ENCODE assay signal across 12 cellular contexts in the genomic region with DNA sequence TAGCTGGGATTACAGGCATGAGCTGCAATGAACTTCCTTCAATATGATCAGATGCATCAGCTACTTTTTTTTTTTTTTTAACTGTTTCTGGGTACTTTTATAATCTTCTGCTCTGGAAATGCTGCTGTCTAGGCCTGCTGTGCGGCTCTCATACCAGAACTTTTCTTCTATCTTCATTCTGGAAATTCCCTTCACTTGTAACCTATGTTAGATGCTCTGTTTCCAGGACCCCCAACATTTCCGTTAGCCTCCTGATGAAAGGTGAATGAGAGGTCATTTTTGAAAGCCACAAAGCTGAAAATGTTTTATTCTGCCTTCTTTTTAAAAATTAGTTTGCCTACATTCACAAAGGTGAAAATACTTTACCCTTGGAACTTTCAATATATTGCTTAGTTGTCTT. TPM values are rescaled to one million over a fixed set of nuclear protein-coding genes. Genes with fewer than 3 reads are reported as not detected.
DNase-seq lines count a peak whose midpoint lies in the region; ATAC-seq, FAIRE-seq and TF ChIP-seq lines count a peak whose summit lies in the region.
"Had no signal": no experiment of that assay in that cellular context is flagged by ENCODE, and none has a peak within 500 bp of the region (broad histone marks: within the 10 kb centered on the region; RNA-seq: fewer than 3 reads in every experiment).

No MANE protein-coding gene starts in this region.

- no peak for TF ChIP-seq POLR2A in IMR-90 (IDR thresholded peaks at IDR 0.05; ENCODE audit: low read depth, low read length)

- H3K36me3 ChIP-seq in IMR-90 (ENCODE audit: control insufficient read depth, insufficient read depth, low read length) (no peaks in the 10 kb centered on the region), pancreas (no peaks in the 10 kb centered on the region)
- H3K36me3 ChIP-seq in naive thymus-derived CD4-positive, alpha-beta T cell (ENCODE audit: control insufficient read depth in 2 of 3, insufficient read depth in 3 of 3, low read length in 3 of 3) = no peaks in the 10 kb centered on the region
- H3K36me3 ChIP-seq: HAP-1 had no signal

- H3K4me1 Mint-ChIP-seq in naive thymus-derived CD4-positive, alpha-beta T cell = peaks cover 39 to 98% (median 64%) of the 10 kb centered on the region in 7 donors

- H2AK9ac ChIP-seq in IMR-90 (replicated peaks; ENCODE audit: low read depth, low read length, poor library complexity) = no peak overlapping the region

- H3K79me1 ChIP-seq in IMR-90 (ENCODE audit: low read depth in 1 of 2, low read length in 2 of 2) = peaks cover 4 to 20% of the 10 kb centered on the region in 2 experiments; a peak in 3 of 4 replicates

- H3K4me3 Mint-ChIP-seq in naive thymus-derived CD4-positive, alpha-beta T cell = peak overlapping the region in 9 of 10 donors; percentile 2 to 59 (median 24)

- no peak for FAIRE-seq in pancreas (lab: Jason Lieb, UNC)

- no peak overlapping the region for H3K18ac ChIP-seq in IMR-90 (ENCODE audit: low read depth, low read length)

- H3K36me3 Mint-ChIP-seq in naive thymus-derived CD4-positive, alpha-beta T cell = peaks cover 0 to 11% (median 5%) of the 10 kb centered on the region in 5 donors

- no peaks in the 10 kb centered on the region for H3K27me3 Mint-ChIP-seq in naive thymus-derived CD4-positive, alpha-beta T cell

- H4K5ac ChIP-seq in IMR-90 (ENCODE audit: low read depth, low read length) = no peak overlapping the region

- POLR2A ChIA-PET in IMR-90 (lab: Charles Lee; ENCODE audit: unreplicated experiment) = interaction anchor here (0.6 kb wide), 1 partner anchor 571 kb away, joined by 3 read pairs; no protein-coding TSS in a partner anchor
- POLR2A ChIA-PET in naive thymus-derived CD4-positive, alpha-beta T cell (lab: Charles Lee) = no interaction called here

- H3K27me3 ChIP-seq in IMR-90 (ENCODE audit: control insufficient read depth, insufficient read depth, low read length) (no peaks in the 10 kb centered on the region), pancreas (no peaks in the 10 kb centered on the region)
- H3K27me3 ChIP-seq in naive thymus-derived CD4-positive, alpha-beta T cell (ENCODE audit: control insufficient read depth in 2 of 2, insufficient read depth in 2 of 2, low read length in 2 of 2) = no peaks in the 10 kb centered on the region
- H3K27me3 ChIP-seq: SJSA1 had no signal

- no peak overlapping the region for H3K9ac ChIP-seq in IMR-90 (ENCODE audit: low read depth, low read length)

- TF ChIP-seq CTCF in IMR-90 (conservative IDR thresholded peaks at IDR 0.05; ENCODE audit: low read depth, low read length) (no peak), pancreas (IDR thresholded peaks at IDR 0.05) (no peak)

- CTCF ChIA-PET in IMR-90 (lab: Yijun Ruan, JAX) = interaction anchor here (0.6 to 1.6 kb wide), 2 partner anchors 100 to 286 kb away, joined by 4 to 8 read pairs; no protein-coding TSS in a partner anchor
- CTCF ChIA-PET in naive thymus-derived CD4-positive, alpha-beta T cell (lab: Charles Lee) = interaction anchor here (0.7 to 1.2 kb wide), 3 partner anchors 12 to 285 kb away, joined by 4 to 5 read pairs (median 4); no protein-coding TSS in a partner anchor

- no peak overlapping the region for H4K91ac ChIP-seq in IMR-90 (ENCODE audit: insufficient read depth, low read depth, low read length)

- no peak overlapping the region for H3K56ac ChIP-seq in IMR-90 (ENCODE audit: extremely low read depth, insufficient read depth, low read length)

- H2BK15ac ChIP-seq in IMR-90 (ENCODE audit: low read depth, low read length) = no peak overlapping the region

- no peak overlapping the region for H3K4ac ChIP-seq in IMR-90 (ENCODE audit: low read depth, low read length)

- H4K20me1 ChIP-seq in IMR-90 (ENCODE audit: insufficient read depth, low read length) = peaks cover 81% of the 10 kb centered on the region

- H2AFZ ChIP-seq in IMR-90 (replicated peaks; ENCODE audit: low read length, poor library complexity) = no peak overlapping the region

- peak overlapping the region in 7 of 9 donors; percentile 0 to 79 (median 49) for H3K27ac Mint-ChIP-seq in naive thymus-derived CD4-positive, alpha-beta T cell

- ATAC-seq in GM18511 (IDR thresholded peaks at IDR 0.05; ENCODE audit: unreplicated experiment) (peak; percentile 49), GM21529 (IDR thresholded peaks at IDR 0.05; ENCODE audit: unreplicated experiment) (peak; percentile 39), IMR-90 (ENCODE audit: low read depth) (peak; percentile 13; the same call in 1 of the 2 replicates), pancreas (no peak)
- ATAC-seq in naive thymus-derived CD4-positive, alpha-beta T cell = peak; percentile 53

- no peak overlapping the region for H2BK20ac ChIP-seq in IMR-90 (ENCODE audit: low read depth, low read length)

- DNase-seq in IMR-90 (no peak), anterior cingulate cortex (lab: John Stamatoyannopoulos, UW) (no peak), pancreas (no peak), NOMO-1 (lab: John Stamatoyannopoulos, UW; ENCODE audit: unreplicated experiment in 2 of 2) (no peak), NCI-H2029 treated with DMSO at 0.1 percent for 48 hours (lab: John Stamatoyannopoulos, UW) (no peak)
- DNase-seq in naive thymus-derived CD4-positive, alpha-beta T cell = peak in 1 of 9 donors; percentile 13
- DNase-seq: islet precursor cell, NCI-H1105 had no signal

- H2BK5ac ChIP-seq in IMR-90 (ENCODE audit: low read depth, low read length, poor library complexity, severe bottlenecking) = no peak overlapping the region

- no peak overlapping the region for H3K23ac ChIP-seq in IMR-90 (ENCODE audit: low read depth, low read length)

- WGBS in IMR-90 (ENCODE audit: extremely low coverage in 2 of 2, insufficient read length in 1 of 2), 2 experiments = no CpG with 5 or more reads among the region's 2 CpGs
- WGBS in pancreas, 2 donors = 77 to 79% methylated on average over 2 of the region's 2 CpGs

- peaks cover 0 to 3% (median 0%) of the 10 kb centered on the region in 11 donors for H3K9me3 Mint-ChIP-seq in naive thymus-derived CD4-positive, alpha-beta T cell

- intact Hi-C loops in IMR-90 (cut with micrococcal nuclease) = loop anchor here (2.0 kb wide), 3 partner anchors 32 to 286 kb away; no protein-coding TSS in a partner anchor
- intact Hi-C loops in naive thymus-derived CD4-positive, alpha-beta T cell (cut with micrococcal nuclease) = loop anchor here (2.0 to 5.0 kb wide), 3 partner anchors 47 to 286 kb away; no protein-coding TSS in a partner anchor
- intact Hi-C loops in pancreas (cut with DNase I) = no loop called here

- no peak overlapping the region for H3K14ac ChIP-seq in IMR-90 (replicated peaks; ENCODE audit: low read depth, low read length)

- H4K8ac ChIP-seq in IMR-90 (ENCODE audit: low read depth in 2 of 2, low read length in 2 of 2) = no peak overlapping the region

- 0 out of 2 replicates have a peak, but pooled peaks cover 3% of the 10 kb centered on the region for H3K9me1 ChIP-seq in IMR-90 (ENCODE audit: insufficient read depth, low read length)

- H2BK120ac ChIP-seq in IMR-90 (ENCODE audit: low read depth, low read length) = no peak overlapping the region

- TF ChIP-seq RAD21 in IMR-90 (IDR thresholded peaks at IDR 0.05; ENCODE audit: low read length) = no peak

- no TSS peak for BruUV-seq in IMR-90 (replicated peaks; lab: Mats Ljungman, UMichigan)

- peaks cover 5% of the 10 kb centered on the region for H3K4me1 ChIP-seq in IMR-90 (ENCODE audit: control insufficient read depth, insufficient read depth, low read length)
- peaks cover 24 to 26% of the 10 kb centered on the region in 2 donors for H3K4me1 ChIP-seq in naive thymus-derived CD4-positive, alpha-beta T cell (ENCODE audit: control insufficient read depth in 2 of 2, insufficient read depth in 2 of 2, low read length in 2 of 2)
- H3K4me1 ChIP-seq in pancreas = peaks cover 7 to 45% (median 15%) of the 10 kb centered on the region in 3 donors
- H3K4me1 ChIP-seq: SJSA1 had no signal

- H3K4me3 ChIP-seq in IMR-90 (ENCODE audit: insufficient read depth, low read depth, low read length) (no peak overlapping the region), pancreas (no peak overlapping the region)
- H3K4me3 ChIP-seq in naive thymus-derived CD4-positive, alpha-beta T cell (ENCODE audit: low read length) = no peak overlapping the region
- H3K4me3 ChIP-seq: HAP-1, SJSA1 had no signal

- in situ Hi-C loops in IMR-90 (cut with MboI; ENCODE audit: low sequenced_read_pairs) = loop anchor here (5.0 kb wide), 1 partner anchor 37 kb away; no protein-coding TSS in a partner anchor

- dilution Hi-C loops in IMR-90 (cut with HindIII; ENCODE audit: low sequenced_read_pairs, unreplicated experiment) = no loop called here

- H3K4me2 ChIP-seq in IMR-90 (ENCODE audit: low read depth, low read length) = no peak overlapping the region; the same call in 1 of the 2 replicates

- no peak overlapping the region for H2AK5ac ChIP-seq in IMR-90 (ENCODE audit: low read depth, low read length)

- H3K27ac ChIP-seq in IMR-90 (ENCODE audit: insufficient read depth, low read length) (no peak overlapping the region; the same call in 1 of the 2 replicates), pancreas (no peak overlapping the region)
- no peak overlapping the region for H3K27ac ChIP-seq in naive thymus-derived CD4-positive, alpha-beta T cell (ENCODE audit: low read depth, low read length)
- H3K27ac ChIP-seq: SJSA1 had no signal

- H3K9me3 ChIP-seq in IMR-90 (ENCODE audit: control insufficient read depth, insufficient read depth, low read length) (no peaks in the 10 kb centered on the region), pancreas (no peaks in the 10 kb centered on the region)
- H3K9me3 ChIP-seq in naive thymus-derived CD4-positive, alpha-beta T cell (ENCODE audit: control insufficient read depth in 2 of 3, low read length in 3 of 3) = no peaks in the 10 kb centered on the region
- H3K9me3 ChIP-seq: SJSA1 had no signal

TF ChIP-seq in IMR-90, 13 proteins besides CTCF, POLR2A, EP300 and RAD21 (continues in another document):
- TF ChIP-seq MAFK (IDR thresholded peaks at IDR 0.05; ENCODE audit: low read depth, low read length) = no peak
- no peak for TF ChIP-seq BHLHE40 (IDR thresholded peaks at IDR 0.05; ENCODE audit: low read depth, low read length)
- TF ChIP-seq CHD1 (IDR thresholded peaks at IDR 0.05; ENCODE audit: low read depth, low read length) = no peak
- TF ChIP-seq NFE2L2 (IDR thresholded peaks at IDR 0.05; ENCODE audit: low read depth, low read length) = no peak
- TF ChIP-seq FOS (IDR thresholded peaks at IDR 0.05; ENCODE audit: low read depth, low read length) = no peak
- TF ChIP-seq MAZ (IDR thresholded peaks at IDR 0.05; ENCODE audit: borderline replicate concordance, low read depth, low read length) = no peak
- no peak for TF ChIP-seq CEBPB (IDR thresholded peaks at IDR 0.05; ENCODE audit: low read depth, low read length)
- TF ChIP-seq RCOR1 (IDR thresholded peaks at IDR 0.05; ENCODE audit: insufficient replicate concordance, low read length) = no peak

RNA-seq across cellular contexts. Expression of gene AGFG1, which starts 8.6 kb away (rescaled TPM):
- total RNA-seq in IMR-90 (2012; rRNA removed) = 93.6 and 126 TPM in 2 replicates
- polyA plus RNA-seq in IMR-90 (2012; rRNA removed) = 58.1 and 58.4 TPM in 2 replicates
- 32.7 and 34.9 TPM in 2 replicates for polyA plus RNA-seq in IMR-90 (2012; cell fraction: cytosol; rRNA removed)
- polyA plus RNA-seq in IMR-90 (2012; cell fraction: nucleus; rRNA removed; ENCODE audit: low replicate concordance) = 42.7 and 106 TPM in 2 replicates
- total RNA-seq in naive thymus-derived CD4-positive, alpha-beta T cell = 10 to 100 TPM; 52.8 to 84.5 (median 58.2) TPM
- 10 to 100 TPM; 10.6 to 29.5 TPM for polyA plus RNA-seq in naive thymus-derived CD4-positive, alpha-beta T cell
- total RNA-seq in pancreas = 10 to 100 TPM; 18.0 to 39.7 (median 29.2) TPM
- 10 to 100 TPM in 1 of 2 donors, 1 to 10 TPM in 1; 9.0 to 20.7 TPM for polyA plus RNA-seq in pancreas

Comparison
In these comparisons a context has a peak if more than half of its experiments do, and no peak if none do; other contexts are left out.
1. ATAC-seq: peak in GM18511 (single experiment), GM21529 (single experiment), IMR-90 (single experiment) and naive thymus-derived CD4-positive, alpha-beta T cell (single experiment); none in pancreas (0 of 4).
2. intact Hi-C loops: an anchor here in IMR-90 (2.0 kb wide) and naive thymus-derived CD4-positive, alpha-beta T cell (2.0 to 5.0 kb wide); none called in pancreas.